26 cellular contexts compared by ENCODE assay signal in the genomic region with DNA sequence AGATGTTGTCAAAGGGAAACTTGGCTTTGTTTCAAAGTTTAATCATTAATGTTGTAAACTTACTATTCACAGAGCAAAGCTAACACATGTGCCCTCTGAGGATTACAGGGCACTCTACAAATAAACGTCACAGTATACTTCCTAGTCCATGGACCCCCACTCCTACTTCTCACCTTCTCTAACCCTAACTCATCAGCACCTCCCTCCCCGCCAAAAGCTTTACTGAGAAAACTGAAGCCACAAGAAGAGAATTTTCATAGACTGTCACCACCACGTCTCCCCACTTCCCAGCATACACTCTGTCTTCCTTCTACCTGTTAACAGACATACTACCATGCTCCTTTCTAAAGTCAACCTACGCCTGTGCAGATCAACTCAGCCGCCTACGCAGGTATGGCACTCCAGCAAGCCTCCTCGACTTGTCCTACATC. TPM values are rescaled to one million over a fixed set of nuclear protein-coding genes. Genes with fewer than 3 reads are reported as not detected.
A peak's percentile ranks its signal among the peaks of the same experiment; 100 is the strongest.
DNase-seq lines count a peak whose midpoint lies in the region; ATAC-seq and TF ChIP-seq lines count a peak whose summit lies in the region.
"Had no signal": no experiment of that assay in that cellular context is flagged by ENCODE, and none has a peak within 500 bp of the region (broad histone marks: within the 10 kb centered on the region; RNA-seq: fewer than 3 reads in every experiment).

No MANE protein-coding gene starts in this region.

- H3K79me2 ChIP-seq in hepatocyte = peaks cover 70% of the 10 kb centered on the region

- no peak overlapping the region for H3K4me3 ChIP-seq in hepatocyte
- H3K4me3 ChIP-seq: heart left ventricle, K562 had no signal

- in situ Hi-C loops in ACHN (cut with HindIII; ENCODE audit: low pct_ligation_motif_present, low pct_unique_long_range_greater_than_20kb, low sequenced_read_pairs) = no loop called here

- H3K4me2 ChIP-seq in hepatocyte = no peak overlapping the region

- H3K4me3 Mint-ChIP-seq in chondrocyte (ENCODE audit: unreplicated experiment) = no peak overlapping the region
- H3K4me3 Mint-ChIP-seq: activated naive CD8-positive, alpha-beta T cell; nephron; type B pancreatic cell had no signal

- no peaks in the 10 kb centered on the region for H3K36me3 ChIP-seq in hepatocyte (replicated peaks; ENCODE audit: insufficient read depth, low read depth)

- H3K27me3 Mint-ChIP-seq in chondrocyte (ENCODE audit: low read depth) = no peaks in the 10 kb centered on the region
- H3K27me3 Mint-ChIP-seq: activated naive CD8-positive, alpha-beta T cell; type B pancreatic cell had no signal

- no peaks in the 10 kb centered on the region for H3K9me2 ChIP-seq in hepatocyte (replicated peaks; ENCODE audit: insufficient read depth)

- no peak overlapping the region for H3K27ac Mint-ChIP-seq in chondrocyte (ENCODE audit: unreplicated experiment)
- H3K27ac Mint-ChIP-seq: activated naive CD8-positive, alpha-beta T cell; nephron; type B pancreatic cell had no signal

- peaks cover 12% of the 10 kb centered on the region for H3K4me1 ChIP-seq in hepatocyte (ENCODE audit: insufficient read depth)
- H3K4me1 ChIP-seq: parathyroid adenoma had no signal

- no peaks in the 10 kb centered on the region for H3K9me3 ChIP-seq in hepatocyte (ENCODE audit: low read depth)
- H3K9me3 ChIP-seq: heart left ventricle had no signal

- peaks cover 16% of the 10 kb centered on the region for H3K36me3 Mint-ChIP-seq in chondrocyte (ENCODE audit: low read depth)

- no peaks in the 10 kb centered on the region for H3K9me3 Mint-ChIP-seq in chondrocyte (ENCODE audit: low read depth)
- H3K9me3 Mint-ChIP-seq: nephron, type B pancreatic cell had no signal

- ATAC-seq in HG02588 (IDR thresholded peaks at IDR 0.05; ENCODE audit: unreplicated experiment) = no peak
- ATAC-seq: heart left ventricle, K562, left ventricle myocardium superior had no signal

- TF ChIP-seq CTCF in hepatocyte (IDR thresholded peaks at IDR 0.05; ENCODE audit: poor library complexity) (no peak), chondrocyte (IDR thresholded peaks at IDR 0.05) (no peak)

- H3K4me1 Mint-ChIP-seq in chondrocyte (ENCODE audit: low read depth) = peaks cover 40% of the 10 kb centered on the region

- 78% methylated on average over 7 of the region's 7 CpGs for WGBS in hepatocyte (ENCODE audit: low lambda C conversion rate, missing lambda C conversion rate)

- H4K20me1 ChIP-seq in hepatocyte (ENCODE audit: insufficient read depth, poor library complexity, severe bottlenecking) = peaks cover 23% of the 10 kb centered on the region

- H2AFZ ChIP-seq in hepatocyte = no peak overlapping the region
- H2AFZ ChIP-seq: parathyroid adenoma had no signal

- peak; percentile 65 for DNase-seq in ACHN
- peak; percentile 56 for DNase-seq in HT-29 (ENCODE audit: low spot score)
- no peak for DNase-seq in hepatocyte (ENCODE audit: low spot score)
- peak in 29 of 56 donors; percentile 2 to 79 (median 44) for DNase-seq in nucleus accumbens (lab: John Stamatoyannopoulos, UW)
- no peak for DNase-seq in chondrocyte (ENCODE audit: low spot score)
- DNase-seq in stimulated activated CD4-positive, alpha-beta T cell treated with anti-CD3 and anti-CD28 coated beads, Interleukin-4, amount 100 ng/mL, for 24 hours = no peak
- DNase-seq in SIG-M5 (lab: John Stamatoyannopoulos, UW) = no peak
- DNase-seq: activated CD8-positive, alpha-beta memory T cell treated with anti-CD3 and anti-CD28 coated beads, Interleukin-2, amount 50 U/mL, for 4 hours; aorta; DND-41; HCEC 1CT; heart left ventricle; left ventricle myocardium superior; midbrain; MM.1S; NCI-H1417 treated with DMSO at 0.1 percent for 48 hours; NCI-H2107; NCI-H446 treated with DMSO at 0.1 percent for 48 hours; OCI-M1; stimulated activated CD8-positive, alpha-beta memory T cell treated with anti-CD3 and anti-CD28 coated beads, Interleukin-4, amount 100 ng/mL, for 48 hours had no signal

- no peaks in the 10 kb centered on the region for H3K27me3 ChIP-seq in hepatocyte
- H3K27me3 ChIP-seq: heart left ventricle had no signal

- H3K27ac ChIP-seq in hepatocyte = peak overlapping the region; percentile 52
- H3K27ac ChIP-seq: heart left ventricle, parathyroid adenoma had no signal

RNA-seq across cellular contexts. Expression of a gene that starts 29.0 kb away (rescaled TPM):
- 18.2 and 22.9 TPM in 2 replicates for total RNA-seq in HT-29 (2014; rRNA removed; shearing (Covaris generic))
- 47.1 and 77.2 TPM in 2 replicates for total RNA-seq in hepatocyte
- polyA plus RNA-seq in hepatocyte = 32.7 and 34.1 TPM in 2 replicates
- total RNA-seq in chondrocyte = 55.8 to 69.9 TPM (median 57.9 TPM) in 3 replicates

Comparison
In these comparisons a context has a peak if more than half of its experiments do, and no peak if none do; other contexts are left out.
1. DNase-seq: peak in ACHN (single experiment), HT-29 (single experiment) and nucleus accumbens (29 of 56); none in hepatocyte (single experiment), chondrocyte (single experiment), stimulated activated CD4-positive, alpha-beta T cell treated with anti-CD3 and anti-CD28 coated beads, Interleukin-4, amount 100 ng/mL, for 24 hours (single experiment) and SIG-M5 (single experiment).